ENCODE assay signal across 13 cellular contexts in the genomic region with DNA sequence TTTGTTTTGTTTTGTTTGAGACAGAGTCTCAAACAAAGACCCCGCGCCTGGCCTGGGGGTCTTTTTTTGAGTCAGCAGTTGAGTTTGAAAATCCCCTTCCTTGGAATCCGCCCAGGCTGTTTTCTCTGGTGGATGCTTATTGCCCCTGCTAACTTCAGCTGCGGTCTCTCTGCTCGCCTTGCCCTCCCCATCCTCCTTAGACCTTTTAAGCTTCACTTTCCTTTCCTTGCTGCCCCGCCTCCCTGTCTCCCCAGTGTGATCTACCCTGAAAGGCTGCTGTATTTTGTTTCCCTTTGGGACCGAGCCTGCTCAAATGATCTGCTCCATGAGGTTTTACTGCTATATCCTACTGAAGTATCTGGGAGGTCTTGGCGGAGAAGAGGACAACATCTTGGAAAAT. TPM values are rescaled to one million over a fixed set of nuclear protein-coding genes. Genes with fewer than 3 reads are reported as not detected.
DNase-seq lines count a peak whose midpoint lies in the region; ATAC-seq and TF ChIP-seq lines count a peak whose summit lies in the region.
"Had no signal": no experiment of that assay in that cellular context is flagged by ENCODE, and none has a peak within 500 bp of the region (broad histone marks: within the 10 kb centered on the region; RNA-seq: fewer than 3 reads in every experiment).

No MANE protein-coding gene starts in this region.

- peaks cover 60% of the 10 kb centered on the region for H3K4me1 Mint-ChIP-seq in activated CD4-positive, alpha-beta T cell treated with anti-CD3 and anti-CD28 coated beads, Interleukin-2, amount 10 ng/mL, durations not matched to agents 24 days and 14 days
- H3K4me1 Mint-ChIP-seq in activated naive CD8-positive, alpha-beta T cell treated with anti-CD3 and anti-CD28 coated beads, Interleukin-2, amount 50 U/mL, for 24 hours: peaks cover 41% of the 10 kb centered on the region

- no peak overlapping the region for H2BK12ac ChIP-seq in trophoblast cell (ENCODE audit: low read length)

- ATAC-seq in activated naive CD8-positive, alpha-beta T cell treated with anti-CD3 and anti-CD28 coated beads, Interleukin-2, amount 50 U/mL, for 24 hours: peak; percentile 44
- no peak for ATAC-seq in lower lobe of right lung
- ATAC-seq: Panc1 had no signal

- no peak overlapping the region for H3K14ac ChIP-seq in trophoblast cell (ENCODE audit: low read length)

- no peak overlapping the region for H3K4me2 ChIP-seq in trophoblast cell (ENCODE audit: low read length)

- no peak overlapping the region for H2BK120ac ChIP-seq in trophoblast cell (ENCODE audit: insufficient read depth, low read length, poor library complexity)

- H3K9me3 ChIP-seq in lower lobe of right lung: no peaks in the 10 kb centered on the region
- H3K9me3 ChIP-seq in trophoblast cell (ENCODE audit: insufficient read depth, low read depth, low read length): peaks cover 2% of the 10 kb centered on the region
- H3K9me3 ChIP-seq: suprapubic skin had no signal

- H3K27ac Mint-ChIP-seq in activated CD4-positive, alpha-beta T cell treated with anti-CD3 and anti-CD28 coated beads, Interleukin-2, amount 10 ng/mL, durations not matched to agents 24 days and 14 days: peak overlapping the region; percentile 88
- peak overlapping the region; percentile 39 for H3K27ac Mint-ChIP-seq in activated naive CD8-positive, alpha-beta T cell treated with anti-CD3 and anti-CD28 coated beads, Interleukin-2, amount 50 U/mL, for 24 hours
- H3K27ac Mint-ChIP-seq: memory B cell had no signal

- H3K79me2 ChIP-seq in trophoblast cell (ENCODE audit: control insufficient read depth, insufficient read depth, low read length, poor library complexity): no peaks in the 10 kb centered on the region

- DNase-seq in GM19238 (ENCODE audit: insufficient read length, low spot score) (peak; percentile 60), substantia nigra (lab: John Stamatoyannopoulos, UW) (no peak), lower lobe of right lung (no peak), trophoblast cell (no peak)
- DNase-seq in activated CD4-positive, alpha-beta T cell treated with anti-CD3 and anti-CD28 coated beads, Interleukin-2, amount 10 ng/mL, durations not matched to agents 24 days and 14 days: peak; percentile 88
- peak; percentile 32 for DNase-seq in activated naive CD8-positive, alpha-beta T cell treated with anti-CD3 and anti-CD28 coated beads, Interleukin-2, amount 50 U/mL, for 24 hours
- peak; percentile 16 to 31 for DNase-seq in stimulated activated CD4-positive, alpha-beta T cell treated with anti-CD3 and anti-CD28 coated beads, Interleukin-4, amount 100 ng/mL, for 4 hours
- DNase-seq: activated gamma-delta T cell, NCI-H446 treated with DMSO at 0.1 percent for 48 hours, T1000 had no signal

- H3K4me3 ChIP-seq in lower lobe of right lung: no peak overlapping the region
- H3K4me3 ChIP-seq in trophoblast cell (ENCODE audit: low read depth, low read length): no peak overlapping the region
- H3K4me3 ChIP-seq: suprapubic skin had no signal

- no peak overlapping the region for H4K12ac ChIP-seq in trophoblast cell (ENCODE audit: low read depth, low read length)

- no peaks in the 10 kb centered on the region for H3K9me3 Mint-ChIP-seq in activated CD4-positive, alpha-beta T cell treated with anti-CD3 and anti-CD28 coated beads, Interleukin-2, amount 10 ng/mL, durations not matched to agents 24 days and 14 days
- H3K9me3 Mint-ChIP-seq in activated naive CD8-positive, alpha-beta T cell treated with anti-CD3 and anti-CD28 coated beads, Interleukin-2, amount 50 U/mL, for 24 hours: no peaks in the 10 kb centered on the region
- H3K9me3 Mint-ChIP-seq: memory B cell had no signal

- H3K4me1 ChIP-seq in lower lobe of right lung: peaks cover 26% of the 10 kb centered on the region
- H3K4me1 ChIP-seq in trophoblast cell (ENCODE audit: control insufficient read depth in 1 of 2, insufficient read depth in 2 of 2, low read length in 2 of 2): no peaks in the 10 kb centered on the region

- no peak overlapping the region for H3K18ac ChIP-seq in trophoblast cell (ENCODE audit: low read length)

- peaks cover 32% of the 10 kb centered on the region for H3K36me3 Mint-ChIP-seq in activated CD4-positive, alpha-beta T cell treated with anti-CD3 and anti-CD28 coated beads, Interleukin-2, amount 10 ng/mL, durations not matched to agents 24 days and 14 days (ENCODE audit: low read depth)
- no peaks in the 10 kb centered on the region for H3K36me3 Mint-ChIP-seq in activated naive CD8-positive, alpha-beta T cell treated with anti-CD3 and anti-CD28 coated beads, Interleukin-2, amount 50 U/mL, for 24 hours (ENCODE audit: low read depth)
- H3K36me3 Mint-ChIP-seq: memory B cell had no signal

- WGBS in trophoblast cell (ENCODE audit: extremely low coverage, insufficient coverage, insufficient read length): no CpG with 5 or more reads among the region's 8 CpGs

- no peaks in the 10 kb centered on the region for H3K27me3 Mint-ChIP-seq in activated CD4-positive, alpha-beta T cell treated with anti-CD3 and anti-CD28 coated beads, Interleukin-2, amount 10 ng/mL, durations not matched to agents 24 days and 14 days
- no peaks in the 10 kb centered on the region for H3K27me3 Mint-ChIP-seq in activated naive CD8-positive, alpha-beta T cell treated with anti-CD3 and anti-CD28 coated beads, Interleukin-2, amount 50 U/mL, for 24 hours
- H3K27me3 Mint-ChIP-seq: memory B cell had no signal

- TF ChIP-seq CTCF in lower lobe of right lung (IDR thresholded peaks at IDR 0.05): no peak

- H3K79me1 ChIP-seq in trophoblast cell (ENCODE audit: low read length): no peaks in the 10 kb centered on the region

- no peak overlapping the region for H3K9ac ChIP-seq in trophoblast cell (ENCODE audit: low read length)

- no peaks in the 10 kb centered on the region for H3K36me3 ChIP-seq in lower lobe of right lung
- no peaks in the 10 kb centered on the region for H3K36me3 ChIP-seq in trophoblast cell (ENCODE audit: control insufficient read depth in 1 of 2, insufficient read depth in 2 of 2, low read length in 2 of 2)
- H3K36me3 ChIP-seq: suprapubic skin had no signal

- H3K27me3 ChIP-seq in lower lobe of right lung (ENCODE audit: low read depth) (no peaks in the 10 kb centered on the region), trophoblast cell (ENCODE audit: insufficient read depth, low read length) (no peaks in the 10 kb centered on the region)
- H3K27me3 ChIP-seq: suprapubic skin had no signal

- no peak overlapping the region for H3K23ac ChIP-seq in trophoblast cell (ENCODE audit: low read length)

- H2BK5ac ChIP-seq in trophoblast cell (ENCODE audit: low read depth, low read length, poor library complexity): no peak overlapping the region

- H3K27ac ChIP-seq in substantia nigra (ENCODE audit: low read depth, low read length, poor library complexity, severe bottlenecking) (no peak overlapping the region), lower lobe of right lung (no peak overlapping the region), trophoblast cell (ENCODE audit: low read depth, low read length) (no peak overlapping the region)
- H3K27ac ChIP-seq: suprapubic skin had no signal

- H4K91ac ChIP-seq in trophoblast cell (ENCODE audit: low read depth, low read length): no peak overlapping the region

- H2AFZ ChIP-seq in trophoblast cell (ENCODE audit: insufficient read depth, low read length, poor library complexity): no peak overlapping the region

- H3K4ac ChIP-seq in trophoblast cell (ENCODE audit: low read depth, low read length): no peak overlapping the region

- intact Hi-C loops in activated CD4-positive, alpha-beta T cell treated with anti-CD3 and anti-CD28 coated beads, Interleukin-2, amount 10 ng/mL, durations not matched to agents 24 days and 14 days (cut with micrococcal nuclease): no loop called here
- intact Hi-C loops in lower lobe of right lung (cut with DNase I): no loop called here

- no peak overlapping the region for H4K8ac ChIP-seq in trophoblast cell (ENCODE audit: low read depth, low read length)

- H2AK5ac ChIP-seq in trophoblast cell (ENCODE audit: low read length): no peak overlapping the region

- peak overlapping the region; percentile 87 for H3K4me3 Mint-ChIP-seq in activated CD4-positive, alpha-beta T cell treated with anti-CD3 and anti-CD28 coated beads, Interleukin-2, amount 10 ng/mL, durations not matched to agents 24 days and 14 days
- H3K4me3 Mint-ChIP-seq in activated naive CD8-positive, alpha-beta T cell treated with anti-CD3 and anti-CD28 coated beads, Interleukin-2, amount 50 U/mL, for 24 hours: peak overlapping the region; percentile 48
- H3K4me3 Mint-ChIP-seq: memory B cell had no signal

RNA-seq across cellular contexts. Expression of a gene that starts 2.5 kb away (rescaled TPM):
- 22.7 and 23.4 TPM in 2 replicates for total RNA-seq in activated CD4-positive, alpha-beta T cell treated with anti-CD3 and anti-CD28 coated beads, Interleukin-2, amount 10 ng/mL, durations not matched to agents 24 days and 14 days
- total RNA-seq in lower lobe of right lung: 13.4 TPM
- polyA plus RNA-seq in trophoblast cell (2013): 1.2 and 1.3 TPM in 2 replicates

RNA-seq across cellular contexts. Expression of a gene that starts 41.9 kb away (rescaled TPM):
- total RNA-seq in activated CD4-positive, alpha-beta T cell treated with anti-CD3 and anti-CD28 coated beads, Interleukin-2, amount 10 ng/mL, durations not matched to agents 24 days and 14 days: 1.2 and 1.7 TPM in 2 replicates
- 1.3 TPM for total RNA-seq in lower lobe of right lung
- polyA plus RNA-seq in trophoblast cell (2013): 0.74 and 0.76 TPM in 2 replicates

Comparison
In these comparisons a context has a peak if more than half of its experiments do, and no peak if none do; other contexts are left out.
1. DNase-seq: peak in GM19238 (single experiment), activated CD4-positive, alpha-beta T cell treated with anti-CD3 and anti-CD28 coated beads, Interleukin-2, amount 10 ng/mL, durations not matched to agents 24 days and 14 days (single experiment), activated naive CD8-positive, alpha-beta T cell treated with anti-CD3 and anti-CD28 coated beads, Interleukin-2, amount 50 U/mL, for 24 hours (single experiment) and stimulated activated CD4-positive, alpha-beta T cell treated with anti-CD3 and anti-CD28 coated beads, Interleukin-4, amount 100 ng/mL, for 4 hours (2 of 2); none in substantia nigra (0 of 49), lower lobe of right lung (single experiment) and trophoblast cell (0 of 2).